In genomic region chr12:57462307-57463253, GRCh38 we compare ENCODE assay signal across 8 cellular contexts. TPM values are rescaled to one million over a fixed set of nuclear protein-coding genes. Genes with fewer than 3 reads are reported as not detected.
DNase-seq lines count a peak whose midpoint lies in the region; ATAC-seq and TF ChIP-seq lines count a peak whose summit lies in the region.

No MANE protein-coding gene starts in this region.

- intact Hi-C loops in body of pancreas (cut with DNase I) = no loop called here
- intact Hi-C loops in gastrocnemius medialis (cut with DNase I; ENCODE audit: low total_unique reads) = no loop called here

- peak overlapping the region in 1 of 2 donors; percentile 17 for H3K4me3 ChIP-seq in body of pancreas
- H3K4me3 ChIP-seq in iPS DF 6.9 (ENCODE audit: low read length) = peak overlapping the region; percentile 56; the same call in 1 of the 2 replicates
- H3K4me3 ChIP-seq in gastrocnemius medialis = peak overlapping the region; percentile 68 to 78 (median 70)

- H3K4me1 ChIP-seq in body of pancreas (peaks cover 22% of the 10 kb centered on the region), iPS DF 6.9 (ENCODE audit: control insufficient read depth, insufficient read depth, low read length) (peaks cover 3% of the 10 kb centered on the region; the same call in 1 of the 2 replicates), gastrocnemius medialis (peaks cover 22 to 37% of the 10 kb centered on the region in 2 donors)

- peak; percentile 88 to 96 (median 95) for TF ChIP-seq CTCF in body of pancreas (IDR thresholded peaks at IDR 0.05)
- peak; percentile 93 to 95 (median 95) for TF ChIP-seq CTCF in gastrocnemius medialis (IDR thresholded peaks at IDR 0.05 in 4 of 5, conservative IDR thresholded peaks at IDR 0.05 in 1 of 5)

- H3K27ac ChIP-seq in body of pancreas (peak overlapping the region; percentile 62 to 86 (median 76)), iPS DF 6.9 (ENCODE audit: low read length) (no peak overlapping the region), gastrocnemius medialis (peak overlapping the region; percentile 66 to 78 (median 76))

- 5 to 11% methylated on average over 14 to 30 of the region's 30 CpGs for WGBS in body of pancreas, 2 donors
- no CpG with 5 or more reads among the region's 30 CpGs for WGBS in iPS DF 6.9 (ENCODE audit: insufficient coverage, insufficient read length)

- H3K27me3 ChIP-seq in body of pancreas (no peaks in the 10 kb centered on the region), iPS DF 6.9 (ENCODE audit: control insufficient read depth, insufficient read depth, low read length) (no peaks in the 10 kb centered on the region), gastrocnemius medialis (peaks cover 14 to 19% (median 18%) of the 10 kb centered on the region in 3 donors)

- no peaks in the 10 kb centered on the region for H3K9me3 ChIP-seq in body of pancreas
- no peaks in the 10 kb centered on the region for H3K9me3 ChIP-seq in iPS DF 6.9 (ENCODE audit: control insufficient read depth, insufficient read depth, low read length)
- H3K9me3 ChIP-seq in gastrocnemius medialis = no peaks in the 10 kb centered on the region

- peak; percentile 76 for DNase-seq in A172 (ENCODE audit: low spot score)
- DNase-seq in NCI-H1930 (lab: John Stamatoyannopoulos, UW) = peak; percentile 82 to 86
- DNase-seq in T1000 (lab: John Stamatoyannopoulos, UW) = peak; percentile 86
- peak; percentile 87 to 90 (median 88) for DNase-seq in body of pancreas
- DNase-seq in iPS DF 6.9 (ENCODE audit: low read depth, low spot score) = peak; percentile 96
- DNase-seq in gastrocnemius medialis = peak; percentile 67 to 81

- TF ChIP-seq POLR2A in body of pancreas (IDR thresholded peaks at IDR 0.05) (peak in 2 of 3 donors; percentile 39 to 42), gastrocnemius medialis (IDR thresholded peaks at IDR 0.05) (peak; percentile 7 to 29)

- ATAC-seq in GM18508 (IDR thresholded peaks at IDR 0.05; ENCODE audit: insufficient read depth, unreplicated experiment) (peak; percentile 54), HG02973 (IDR thresholded peaks at IDR 0.05; ENCODE audit: unreplicated experiment) (peak; percentile 61), body of pancreas (peak; percentile 83), gastrocnemius medialis (peak; percentile 73 to 86)

- in situ Hi-C loops in gastrocnemius medialis (cut with MboI; ENCODE audit: low sequenced_read_pairs in 4 of 4) = no loop called here

- H3K36me3 ChIP-seq in body of pancreas (replicated peaks in 1 of 2; ENCODE audit: insufficient read depth in 1 of 2, low read depth in 2 of 2) = no peaks in the 10 kb centered on the region
- H3K36me3 ChIP-seq in iPS DF 6.9 (ENCODE audit: control insufficient read depth, insufficient read depth, low read length) = no peaks in the 10 kb centered on the region
- H3K36me3 ChIP-seq in gastrocnemius medialis = no peaks in the 10 kb centered on the region

RNA-seq across cellular contexts. Expression of gene GLI1, which starts 3.0 kb away (rescaled TPM):
- 0.19 and 4.1 TPM in 2 replicates for total RNA-seq in A172 (2014; rRNA removed; shearing (Covaris generic))
- total RNA-seq in body of pancreas (1 to 10 TPM in 1 of 2 donors, not detected in 1; 1.0 TPM), gastrocnemius medialis (1 to 10 TPM in 1 of 4 donors, not detected in 3; 1.0 TPM)

RNA-seq across cellular contexts. Expression of gene INHBE, which starts 7.5 kb away (rescaled TPM):
- 0.14 and 0.17 TPM in 2 replicates for total RNA-seq in A172 (2014; rRNA removed; shearing (Covaris generic))
- not detected for total RNA-seq in body of pancreas
- 1 to 10 TPM in 2 of 4 donors, not detected in 2; 1.5 to 2.2 TPM for total RNA-seq in gastrocnemius medialis

RNA-seq across cellular contexts. Expression of gene ARHGAP9, which starts 17.1 kb away (rescaled TPM):
- total RNA-seq in A172 (2014; rRNA removed; shearing (Covaris generic)) = 0.43 and 0.79 TPM in 2 replicates
- total RNA-seq in body of pancreas (10 to 100 TPM in 1 of 2 donors, not detected in 1; 18.9 TPM), gastrocnemius medialis (1 to 10 TPM; 2.7 to 5.1 (median 4.7) TPM)

RNA-seq across cellular contexts. Expression of gene MARS1, which starts 25.3 kb away (rescaled TPM):
- 86.0 and 319 TPM in 2 replicates for total RNA-seq in A172 (2014; rRNA removed; shearing (Covaris generic))
- total RNA-seq in body of pancreas = 100 to 1,000 TPM in 1 of 2 donors, 10 to 100 TPM in 1; 61.7 to 103 TPM
- 10 to 100 TPM; 37.7 to 81.1 (median 42.0) TPM for total RNA-seq in gastrocnemius medialis

RNA-seq across cellular contexts. Expression of gene INHBC, which starts 28.0 kb away (rescaled TPM):
- not detected in 2 replicates for total RNA-seq in A172 (2014; rRNA removed; shearing (Covaris generic))
- total RNA-seq in body of pancreas (not detected), gastrocnemius medialis (under 1 TPM in 2 of 4 donors, not detected in 2; 0.20 to 0.35 TPM)
